In the genomic region with DNA sequence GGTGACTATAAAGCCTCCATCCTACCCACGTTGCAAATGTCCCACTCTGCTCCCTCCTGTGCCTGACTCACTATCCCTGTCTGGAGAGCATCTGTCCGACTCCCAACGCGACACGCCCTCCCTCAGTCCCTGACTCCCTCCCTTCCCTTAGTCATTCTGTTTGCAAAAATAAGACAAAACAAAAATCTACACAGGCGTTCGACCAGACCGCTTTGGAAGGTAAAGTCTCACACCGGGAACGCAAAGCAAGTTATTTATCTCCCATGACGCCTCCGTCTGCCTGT, we compare ENCODE assay signal across 9 cellular contexts. TPM values are rescaled to one million over a fixed set of nuclear protein-coding genes. Genes with fewer than 3 reads are reported as not detected.
"Had no signal": no experiment of that assay in that cellular context is flagged by ENCODE, and none has a peak within 500 bp of the region (broad histone marks: within the 10 kb centered on the region; RNA-seq: fewer than 3 reads in every experiment).

No MANE protein-coding gene starts in this region.

RNA-seq across cellular contexts. Expression of gene TTLL2, which starts 4.2 kb away (rescaled TPM):
- total RNA-seq: activated CD4-positive, alpha-beta memory T cell treated with anti-CD3 and anti-CD28 coated beads, Interleukin-2, amount 10 ng/mL, durations not matched to agents 7 days and 5 days; activated CD8-positive, alpha-beta memory T cell treated with anti-CD3 and anti-CD28 coated beads, Interleukin-2, amount 10 ng/mL, durations not matched to agents 7 days and 5 days; body of pancreas; breast epithelium; cerebellum; M059J; PC-9; Right ventricle myocardium inferior; SK-MEL-5 had no signal

RNA-seq across cellular contexts. Expression of gene UNC93A, which starts 29.6 kb away (rescaled TPM):
- total RNA-seq: activated CD4-positive, alpha-beta memory T cell treated with anti-CD3 and anti-CD28 coated beads, Interleukin-2, amount 10 ng/mL, durations not matched to agents 7 days and 5 days; activated CD8-positive, alpha-beta memory T cell treated with anti-CD3 and anti-CD28 coated beads, Interleukin-2, amount 10 ng/mL, durations not matched to agents 7 days and 5 days; body of pancreas; breast epithelium; cerebellum; M059J; PC-9; Right ventricle myocardium inferior; SK-MEL-5 had no signal
